ENCODE assay signal across 1 cellular context in the genomic region with DNA sequence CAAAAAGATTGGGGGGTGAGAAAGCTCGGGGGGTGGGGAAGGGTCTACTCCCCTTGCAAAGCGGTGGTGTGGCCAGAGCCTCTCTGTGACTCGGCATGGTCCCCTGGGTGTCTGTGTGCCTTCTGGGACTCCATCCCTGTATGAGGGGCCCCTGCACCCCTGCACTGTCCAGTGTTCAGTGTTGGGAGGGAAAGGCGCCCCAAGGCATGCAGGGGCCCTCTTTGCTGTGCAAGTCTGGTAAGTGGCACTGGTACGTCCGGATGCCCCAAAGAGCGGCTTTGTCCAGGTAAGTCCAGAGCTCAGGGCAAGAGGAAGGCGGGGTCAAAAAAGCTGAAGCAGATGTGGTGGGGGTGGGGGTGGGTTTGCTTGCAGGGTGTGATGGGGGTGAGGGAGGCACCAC.
TF ChIP-seq lines count a peak whose summit lies in the region.

No MANE protein-coding gene starts in this region.

TF ChIP-seq in H1, 55 proteins besides CTCF, POLR2A, EP300 and RAD21:
- TF ChIP-seq MAFK (IDR thresholded peaks at IDR 0.05; ENCODE audit: low read depth, low read length) = no peak
- TF ChIP-seq NRF1 (IDR thresholded peaks at IDR 0.05; ENCODE audit: low read depth, low read length) = no peak
- no peak for TF ChIP-seq ATF2 (IDR thresholded peaks at IDR 0.05; ENCODE audit: low read length)
- TF ChIP-seq ZNF274 (IDR thresholded peaks at IDR 0.05; ENCODE audit: borderline replicate concordance, extremely low read depth, low read length) = no peak
- no peak for TF ChIP-seq YY1 (IDR thresholded peaks at IDR 0.05; ENCODE audit: low read depth, low read length)
